In genomic region chr1:185069202-185069601, GRCh38 we compare ENCODE assay signal across 1 cellular context.
TF ChIP-seq lines count a peak whose summit lies in the region.

No MANE protein-coding gene starts in this region.

TF ChIP-seq in GM23338, 12 proteins besides CTCF, POLR2A, EP300 and RAD21 (continued from another document):
- TF ChIP-seq, protein P1, sequence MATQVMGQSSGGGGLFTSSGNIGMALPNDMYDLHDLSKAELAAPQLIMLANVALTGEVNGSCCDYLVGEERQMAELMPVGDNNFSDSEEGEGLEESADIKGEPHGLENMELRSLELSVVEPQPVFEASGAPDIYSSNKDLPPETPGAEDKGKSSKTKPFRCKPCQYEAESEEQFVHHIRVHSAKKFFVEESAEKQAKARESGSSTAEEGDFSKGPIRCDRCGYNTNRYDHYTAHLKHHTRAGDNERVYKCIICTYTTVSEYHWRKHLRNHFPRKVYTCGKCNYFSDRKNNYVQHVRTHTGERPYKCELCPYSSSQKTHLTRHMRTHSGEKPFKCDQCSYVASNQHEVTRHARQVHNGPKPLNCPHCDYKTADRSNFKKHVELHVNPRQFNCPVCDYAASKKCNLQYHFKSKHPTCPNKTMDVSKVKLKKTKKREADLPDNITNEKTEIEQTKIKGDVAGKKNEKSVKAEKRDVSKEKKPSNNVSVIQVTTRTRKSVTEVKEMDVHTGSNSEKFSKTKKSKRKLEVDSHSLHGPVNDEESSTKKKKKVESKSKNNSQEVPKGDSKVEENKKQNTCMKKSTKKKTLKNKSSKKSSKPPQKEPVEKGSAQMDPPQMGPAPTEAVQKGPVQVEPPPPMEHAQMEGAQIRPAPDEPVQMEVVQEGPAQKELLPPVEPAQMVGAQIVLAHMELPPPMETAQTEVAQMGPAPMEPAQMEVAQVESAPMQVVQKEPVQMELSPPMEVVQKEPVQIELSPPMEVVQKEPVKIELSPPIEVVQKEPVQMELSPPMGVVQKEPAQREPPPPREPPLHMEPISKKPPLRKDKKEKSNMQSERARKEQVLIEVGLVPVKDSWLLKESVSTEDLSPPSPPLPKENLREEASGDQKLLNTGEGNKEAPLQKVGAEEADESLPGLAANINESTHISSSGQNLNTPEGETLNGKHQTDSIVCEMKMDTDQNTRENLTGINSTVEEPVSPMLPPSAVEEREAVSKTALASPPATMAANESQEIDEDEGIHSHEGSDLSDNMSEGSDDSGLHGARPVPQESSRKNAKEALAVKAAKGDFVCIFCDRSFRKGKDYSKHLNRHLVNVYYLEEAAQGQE (IDR thresholded peaks at IDR 0.05; ENCODE audit: unreplicated experiment), result no peak
- TF ChIP-seq EZH2phosphoT487 (IDR thresholded peaks at IDR 0.05; ENCODE audit: unreplicated experiment) (no peak), POLR2AphosphoS5 (IDR thresholded peaks at IDR 0.05; ENCODE audit: low read depth) (no peak), STAT1 (IDR thresholded peaks at IDR 0.05; ENCODE audit: unreplicated experiment) (no peak)
